Comparison of ENCODE assay signal across 15 cellular contexts in genomic region chr14:75793806-75794205, GRCh38.
DNase-seq lines count a peak whose midpoint lies in the region; FAIRE-seq and TF ChIP-seq lines count a peak whose summit lies in the region.
"Had no signal": no experiment of that assay in that cellular context is flagged by ENCODE, and none has a peak within 500 bp of the region (broad histone marks: within the 10 kb centered on the region; RNA-seq: fewer than 3 reads in every experiment).

No MANE protein-coding gene starts in this region.

- H3K4me3 ChIP-seq in BE2C (ENCODE audit: low read depth, low read length) (no peak overlapping the region), LNCaP clone FGC (ENCODE audit: low read depth, low read length) (no peak overlapping the region), epithelial cell of proximal tubule (ENCODE audit: low read depth, low read length) (no peak overlapping the region), kidney (ENCODE audit: low read length in 2 of 2) (no peak overlapping the region)
- H3K4me3 ChIP-seq: lower lobe of right lung, ovary had no signal

- no peak overlapping the region for H3K9ac ChIP-seq in kidney (ENCODE audit: low read length in 2 of 2)

- H3K9me3 ChIP-seq in BE2C (no peaks in the 10 kb centered on the region), kidney (ENCODE audit: control insufficient read depth in 1 of 2, low read length in 2 of 2) (no peaks in the 10 kb centered on the region)
- H3K9me3 ChIP-seq: lower lobe of right lung, ovary had no signal

- no peak overlapping the region for H3K27ac ChIP-seq in kidney (ENCODE audit: low read depth in 2 of 2, low read length in 2 of 2)
- H3K27ac ChIP-seq: lower lobe of right lung, ovary had no signal

- DNase-seq in BE2C (no peak), LNCaP clone FGC (ENCODE audit: low read depth) (no peak), epithelial cell of proximal tubule (ENCODE audit: low read depth) (no peak), myocyte (ENCODE audit: low read depth) (peak; percentile 13), posterior vena cava (ENCODE audit: low spot score) (no peak), kidney (no peak)
- no peak for DNase-seq in activated T-helper 2 cell treated with anti-CD3 and anti-CD28 coated beads, Interferon-gamma antibody, Interleukin-2, Interleukin-4, amounts not matched to agents 10 μg/mL and 5 μg/mL and 100 μg/mL, durations not matched to agents 14 hours and 24 hours and 36 hours (ENCODE audit: low spot score)
- DNase-seq in activated CD4-positive, alpha-beta T cell treated with anti-CD3 and anti-CD28 coated beads, Interleukin-2, amount 50 U/mL, for 48 hours, result no peak
- DNase-seq: activated naive CD4-positive, alpha-beta T cell treated with anti-CD3 and anti-CD28 coated beads, Interleukin-2, amount 50 U/mL, for 16 hours; CD4-positive, alpha-beta memory T cell; lower lobe of right lung; ovary; stimulated activated CD4-positive, alpha-beta T cell treated with anti-CD3 and anti-CD28 coated beads, Interleukin-4, amount 100 ng/mL, for 4 hours; stimulated activated naive CD8-positive, alpha-beta T cell treated with anti-CD3 and anti-CD28 coated beads, Interleukin-15, amount 100 ng/mL, for 72 hours had no signal

- H3K27ac Mint-ChIP-seq in activated T-helper 2 cell treated with anti-CD3 and anti-CD28 coated beads, Interferon-gamma antibody, Interleukin-2, Interleukin-4, amounts not matched to agents 10 μg/mL and 5 μg/mL and 100 μg/mL, durations not matched to agents 14 hours and 24 hours and 36 hours, result no peak overlapping the region
- H3K27ac Mint-ChIP-seq: IgD-negative memory B cell had no signal

- H3K4me1 ChIP-seq in BE2C, result no peaks in the 10 kb centered on the region
- H3K4me1 ChIP-seq in kidney (ENCODE audit: control insufficient read depth in 1 of 2, insufficient read depth in 1 of 2, low read depth in 1 of 2, low read length in 2 of 2), result no peaks in the 10 kb centered on the region
- H3K4me1 ChIP-seq: lower lobe of right lung had no signal

- peaks cover 12% of the 10 kb centered on the region for H3K9me3 Mint-ChIP-seq in activated T-helper 2 cell treated with anti-CD3 and anti-CD28 coated beads, Interferon-gamma antibody, Interleukin-2, Interleukin-4, amounts not matched to agents 10 μg/mL and 5 μg/mL and 100 μg/mL, durations not matched to agents 14 hours and 24 hours and 36 hours

- no peak overlapping the region for H3K4me3 Mint-ChIP-seq in activated T-helper 2 cell treated with anti-CD3 and anti-CD28 coated beads, Interferon-gamma antibody, Interleukin-2, Interleukin-4, amounts not matched to agents 10 μg/mL and 5 μg/mL and 100 μg/mL, durations not matched to agents 14 hours and 24 hours and 36 hours (ENCODE audit: low read depth)
- H3K4me3 Mint-ChIP-seq: CD4-positive, alpha-beta memory T cell; IgD-negative memory B cell; stimulated activated naive CD8-positive, alpha-beta T cell treated with anti-CD3 and anti-CD28 coated beads, Interleukin-15, amount 100 ng/mL, for 72 hours had no signal

- intact Hi-C loops in activated T-helper 2 cell treated with anti-CD3 and anti-CD28 coated beads, Interferon-gamma antibody, Interleukin-2, Interleukin-4, amounts not matched to agents 10 μg/mL and 5 μg/mL and 100 μg/mL, durations not matched to agents 14 hours and 24 hours and 36 hours (cut with micrococcal nuclease), result no loop called here
- intact Hi-C loops in posterior vena cava (cut with DNase I), result loop anchor here (1.0 to 10.0 kb wide), 3 partner anchors 79 to 187 kb away; partner anchors contain the start of gene TGFB3 (in 1 of the 2)
- intact Hi-C loops in kidney (cut with DNase I), result no loop called here

- H3K27me3 Mint-ChIP-seq in activated T-helper 2 cell treated with anti-CD3 and anti-CD28 coated beads, Interferon-gamma antibody, Interleukin-2, Interleukin-4, amounts not matched to agents 10 μg/mL and 5 μg/mL and 100 μg/mL, durations not matched to agents 14 hours and 24 hours and 36 hours (ENCODE audit: low read depth), result no peaks in the 10 kb centered on the region
- H3K27me3 Mint-ChIP-seq: CD4-positive, alpha-beta memory T cell; IgD-negative memory B cell; stimulated activated naive CD8-positive, alpha-beta T cell treated with anti-CD3 and anti-CD28 coated beads, Interleukin-15, amount 100 ng/mL, for 72 hours had no signal

- no peaks in the 10 kb centered on the region for H3K36me3 ChIP-seq in BE2C
- no peaks in the 10 kb centered on the region for H3K36me3 ChIP-seq in kidney (ENCODE audit: control insufficient read depth in 1 of 2, insufficient read depth in 2 of 2, low read length in 2 of 2)
- H3K36me3 ChIP-seq: lower lobe of right lung, ovary had no signal

- H3K4me1 Mint-ChIP-seq in activated T-helper 2 cell treated with anti-CD3 and anti-CD28 coated beads, Interferon-gamma antibody, Interleukin-2, Interleukin-4, amounts not matched to agents 10 μg/mL and 5 μg/mL and 100 μg/mL, durations not matched to agents 14 hours and 24 hours and 36 hours (ENCODE audit: low read depth), result no peaks in the 10 kb centered on the region
- H3K4me1 Mint-ChIP-seq: CD4-positive, alpha-beta memory T cell; IgD-negative memory B cell; stimulated activated naive CD8-positive, alpha-beta T cell treated with anti-CD3 and anti-CD28 coated beads, Interleukin-15, amount 100 ng/mL, for 72 hours had no signal

- TF ChIP-seq CTCF in BE2C (IDR thresholded peaks at IDR 0.05; ENCODE audit: low read depth, low read length) (peak; percentile 15), LNCaP clone FGC (IDR thresholded peaks at IDR 0.05; ENCODE audit: control insufficient read depth, extremely low read depth, insufficient read depth) (peak; percentile 24; the same call in 1 of the 2 replicates), epithelial cell of proximal tubule (conservative IDR thresholded peaks at IDR 0.05; ENCODE audit: low read depth, low read length) (peak; percentile 20), kidney (IDR thresholded peaks at IDR 0.05; ENCODE audit: borderline replicate concordance, extremely low read depth, insufficient read depth) (no peak)

- no peaks in the 10 kb centered on the region for H3K27me3 ChIP-seq in BE2C
- H3K27me3 ChIP-seq: ovary had no signal

- H3K36me3 Mint-ChIP-seq in activated T-helper 2 cell treated with anti-CD3 and anti-CD28 coated beads, Interferon-gamma antibody, Interleukin-2, Interleukin-4, amounts not matched to agents 10 μg/mL and 5 μg/mL and 100 μg/mL, durations not matched to agents 14 hours and 24 hours and 36 hours (ENCODE audit: low read depth), result peaks cover 41% of the 10 kb centered on the region

- no peak for FAIRE-seq in kidney (lab: Jason Lieb, UNC)

Comparison
In these comparisons a context has a peak if more than half of its experiments do, and no peak if none do; other contexts are left out.
1. intact Hi-C loops: an anchor here in posterior vena cava (1.0 to 10.0 kb wide); none called in activated T-helper 2 cell treated with anti-CD3 and anti-CD28 coated beads, Interferon-gamma antibody, Interleukin-2, Interleukin-4, amounts not matched to agents 10 μg/mL and 5 μg/mL and 100 μg/mL, durations not matched to agents 14 hours and 24 hours and 36 hours and kidney.